ENCODE assay signal across 1 cellular context in the genomic region with DNA sequence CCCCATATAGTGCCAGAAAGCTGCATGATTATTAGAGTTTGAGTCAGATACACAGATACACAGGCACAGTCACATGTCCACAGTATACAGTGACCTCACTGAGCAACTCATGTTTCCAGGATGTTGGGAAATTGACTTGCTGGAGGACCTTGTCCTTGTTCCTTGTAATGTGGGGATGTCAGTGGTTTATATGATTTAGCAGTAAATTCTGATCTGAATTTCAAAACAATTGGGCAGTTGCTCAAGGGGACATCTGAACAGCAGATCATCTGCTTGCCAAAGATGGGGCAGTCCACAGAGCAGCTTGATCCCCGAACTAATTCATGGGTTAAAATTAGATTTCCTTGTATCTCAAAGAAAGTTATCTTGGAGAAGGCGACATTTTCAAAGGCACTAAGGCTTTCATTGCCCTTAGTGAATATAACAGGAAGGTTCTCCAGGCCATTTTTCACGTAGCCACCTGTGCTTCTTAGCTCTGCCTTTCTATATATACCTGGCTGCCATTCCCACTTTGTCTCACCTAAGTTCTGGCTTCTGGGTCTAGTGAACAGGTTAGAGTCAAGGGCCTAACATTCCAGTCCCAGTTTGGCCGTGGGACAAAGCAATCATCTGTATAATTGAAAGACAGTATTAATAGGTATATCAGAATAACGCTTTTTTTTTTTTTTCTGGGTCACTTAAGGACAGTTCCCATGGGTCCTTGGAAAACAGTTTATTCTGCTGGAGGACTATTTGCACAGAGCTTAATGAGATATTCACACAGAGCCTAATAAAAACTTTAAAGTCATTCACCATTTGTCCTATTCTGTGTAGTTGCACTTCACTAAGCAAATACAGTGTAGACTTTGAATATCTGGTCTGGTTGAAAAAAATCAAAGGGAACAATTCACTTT.
TF ChIP-seq lines count a peak whose summit lies in the region.

No MANE protein-coding gene starts in this region.

TF ChIP-seq in HepG2, 621 proteins besides CTCF, POLR2A, EP300 and RAD21 (continued from another document and continues in another):
- peak; percentile 96 for TF ChIP-seq MIER3 (CRISPR knock-in tag; IDR thresholded peaks at IDR 0.05; ENCODE audit: borderline replicate concordance)
- no peak for TF ChIP-seq ZC3H4 (CRISPR knock-in tag; IDR thresholded peaks at IDR 0.05; ENCODE audit: borderline replicate concordance)
- TF ChIP-seq, protein P1, sequence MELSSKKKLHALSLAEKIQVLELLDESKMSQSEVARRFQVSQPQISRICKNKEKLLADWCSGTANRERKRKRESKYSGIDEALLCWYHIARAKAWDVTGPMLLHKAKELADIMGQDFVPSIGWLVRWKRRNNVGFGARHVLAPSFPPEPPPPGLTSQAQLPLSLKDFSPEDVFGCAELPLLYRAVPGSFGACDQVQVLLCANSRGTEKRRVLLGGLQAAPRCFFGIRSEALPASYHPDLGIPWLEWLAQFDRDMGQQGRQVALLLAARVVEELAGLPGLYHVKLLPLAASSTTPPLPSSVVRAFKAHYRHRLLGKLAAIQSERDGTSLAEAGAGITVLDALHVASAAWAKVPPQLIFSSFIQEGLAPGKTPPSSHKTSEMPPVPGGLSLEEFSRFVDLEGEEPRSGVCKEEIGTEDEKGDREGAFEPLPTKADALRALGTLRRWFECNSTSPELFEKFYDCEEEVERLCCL (CRISPR knock-in tag; IDR thresholded peaks at IDR 0.05; ENCODE audit: borderline replicate concordance), result no peak
- peak; percentile 52; the same call in 1 of the 2 replicates for TF ChIP-seq ZNF367 (CRISPR knock-in tag; IDR thresholded peaks at IDR 0.05; ENCODE audit: borderline replicate concordance)
- peak; percentile 86; the same call in 1 of the 2 replicates for TF ChIP-seq ELF3 (CRISPR knock-in tag; IDR thresholded peaks at IDR 0.05)
- TF ChIP-seq, protein P2, sequence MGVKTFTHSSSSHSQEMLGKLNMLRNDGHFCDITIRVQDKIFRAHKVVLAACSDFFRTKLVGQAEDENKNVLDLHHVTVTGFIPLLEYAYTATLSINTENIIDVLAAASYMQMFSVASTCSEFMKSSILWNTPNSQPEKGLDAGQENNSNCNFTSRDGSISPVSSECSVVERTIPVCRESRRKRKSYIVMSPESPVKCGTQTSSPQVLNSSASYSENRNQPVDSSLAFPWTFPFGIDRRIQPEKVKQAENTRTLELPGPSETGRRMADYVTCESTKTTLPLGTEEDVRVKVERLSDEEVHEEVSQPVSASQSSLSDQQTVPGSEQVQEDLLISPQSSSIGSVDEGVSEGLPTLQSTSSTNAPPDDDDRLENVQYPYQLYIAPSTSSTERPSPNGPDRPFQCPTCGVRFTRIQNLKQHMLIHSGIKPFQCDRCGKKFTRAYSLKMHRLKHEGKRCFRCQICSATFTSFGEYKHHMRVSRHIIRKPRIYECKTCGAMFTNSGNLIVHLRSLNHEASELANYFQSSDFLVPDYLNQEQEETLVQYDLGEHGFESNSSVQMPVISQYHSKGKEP (CRISPR knock-in tag; IDR thresholded peaks at IDR 0.05), result no peak
- TF ChIP-seq, protein P3, sequence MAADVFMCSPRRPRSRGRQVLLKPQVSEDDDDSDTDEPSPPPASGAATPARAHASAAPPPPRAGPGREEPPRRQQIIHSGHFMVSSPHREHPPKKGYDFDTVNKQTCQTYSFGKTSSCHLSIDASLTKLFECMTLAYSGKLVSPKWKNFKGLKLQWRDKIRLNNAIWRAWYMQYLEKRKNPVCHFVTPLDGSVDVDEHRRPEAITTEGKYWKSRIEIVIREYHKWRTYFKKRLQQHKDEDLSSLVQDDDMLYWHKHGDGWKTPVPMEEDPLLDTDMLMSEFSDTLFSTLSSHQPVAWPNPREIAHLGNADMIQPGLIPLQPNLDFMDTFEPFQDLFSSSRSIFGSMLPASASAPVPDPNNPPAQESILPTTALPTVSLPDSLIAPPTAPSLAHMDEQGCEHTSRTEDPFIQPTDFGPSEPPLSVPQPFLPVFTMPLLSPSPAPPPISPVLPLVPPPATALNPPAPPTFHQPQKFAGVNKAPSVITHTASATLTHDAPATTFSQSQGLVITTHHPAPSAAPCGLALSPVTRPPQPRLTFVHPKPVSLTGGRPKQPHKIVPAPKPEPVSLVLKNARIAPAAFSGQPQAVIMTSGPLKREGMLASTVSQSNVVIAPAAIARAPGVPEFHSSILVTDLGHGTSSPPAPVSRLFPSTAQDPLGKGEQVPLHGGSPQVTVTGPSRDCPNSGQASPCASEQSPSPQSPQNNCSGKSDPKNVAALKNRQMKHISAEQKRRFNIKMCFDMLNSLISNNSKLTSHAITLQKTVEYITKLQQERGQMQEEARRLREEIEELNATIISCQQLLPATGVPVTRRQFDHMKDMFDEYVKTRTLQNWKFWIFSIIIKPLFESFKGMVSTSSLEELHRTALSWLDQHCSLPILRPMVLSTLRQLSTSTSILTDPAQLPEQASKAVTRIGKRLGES (CRISPR knock-in tag; IDR thresholded peaks at IDR 0.05; ENCODE audit: borderline replicate concordance), result no peak
- 0 out of 2 replicates have a peak, but pooled peaks have one; percentile 47 for TF ChIP-seq THYN1 (CRISPR knock-in tag; IDR thresholded peaks at IDR 0.05; ENCODE audit: borderline replicate concordance, low read depth)
- TF ChIP-seq NR2C2 (CRISPR knock-in tag; IDR thresholded peaks at IDR 0.05; ENCODE audit: borderline replicate concordance), result peak; percentile 55; the same call in 1 of the 2 replicates
- TF ChIP-seq ZNF569 (CRISPR knock-in tag; IDR thresholded peaks at IDR 0.05; ENCODE audit: borderline replicate concordance), result no peak
- TF ChIP-seq ZMAT3 (CRISPR knock-in tag; conservative IDR thresholded peaks at IDR 0.05), result no peak
- no peak for TF ChIP-seq KDM4B (CRISPR knock-in tag; IDR thresholded peaks at IDR 0.05)
- no peak for TF ChIP-seq POLR2AphosphoS5 (IDR thresholded peaks at IDR 0.05; ENCODE audit: low read depth, low read length)
- TF ChIP-seq XRCC5 (optimal IDR thresholded peaks at IDR 0.05; ENCODE audit: low read length), result no peak
- TF ChIP-seq, protein P4, sequence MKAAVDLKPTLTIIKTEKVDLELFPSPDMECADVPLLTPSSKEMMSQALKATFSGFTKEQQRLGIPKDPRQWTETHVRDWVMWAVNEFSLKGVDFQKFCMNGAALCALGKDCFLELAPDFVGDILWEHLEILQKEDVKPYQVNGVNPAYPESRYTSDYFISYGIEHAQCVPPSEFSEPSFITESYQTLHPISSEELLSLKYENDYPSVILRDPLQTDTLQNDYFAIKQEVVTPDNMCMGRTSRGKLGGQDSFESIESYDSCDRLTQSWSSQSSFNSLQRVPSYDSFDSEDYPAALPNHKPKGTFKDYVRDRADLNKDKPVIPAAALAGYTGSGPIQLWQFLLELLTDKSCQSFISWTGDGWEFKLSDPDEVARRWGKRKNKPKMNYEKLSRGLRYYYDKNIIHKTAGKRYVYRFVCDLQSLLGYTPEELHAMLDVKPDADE (CRISPR knock-in tag; IDR thresholded peaks at IDR 0.05), result no peak
- TF ChIP-seq, protein P5, sequence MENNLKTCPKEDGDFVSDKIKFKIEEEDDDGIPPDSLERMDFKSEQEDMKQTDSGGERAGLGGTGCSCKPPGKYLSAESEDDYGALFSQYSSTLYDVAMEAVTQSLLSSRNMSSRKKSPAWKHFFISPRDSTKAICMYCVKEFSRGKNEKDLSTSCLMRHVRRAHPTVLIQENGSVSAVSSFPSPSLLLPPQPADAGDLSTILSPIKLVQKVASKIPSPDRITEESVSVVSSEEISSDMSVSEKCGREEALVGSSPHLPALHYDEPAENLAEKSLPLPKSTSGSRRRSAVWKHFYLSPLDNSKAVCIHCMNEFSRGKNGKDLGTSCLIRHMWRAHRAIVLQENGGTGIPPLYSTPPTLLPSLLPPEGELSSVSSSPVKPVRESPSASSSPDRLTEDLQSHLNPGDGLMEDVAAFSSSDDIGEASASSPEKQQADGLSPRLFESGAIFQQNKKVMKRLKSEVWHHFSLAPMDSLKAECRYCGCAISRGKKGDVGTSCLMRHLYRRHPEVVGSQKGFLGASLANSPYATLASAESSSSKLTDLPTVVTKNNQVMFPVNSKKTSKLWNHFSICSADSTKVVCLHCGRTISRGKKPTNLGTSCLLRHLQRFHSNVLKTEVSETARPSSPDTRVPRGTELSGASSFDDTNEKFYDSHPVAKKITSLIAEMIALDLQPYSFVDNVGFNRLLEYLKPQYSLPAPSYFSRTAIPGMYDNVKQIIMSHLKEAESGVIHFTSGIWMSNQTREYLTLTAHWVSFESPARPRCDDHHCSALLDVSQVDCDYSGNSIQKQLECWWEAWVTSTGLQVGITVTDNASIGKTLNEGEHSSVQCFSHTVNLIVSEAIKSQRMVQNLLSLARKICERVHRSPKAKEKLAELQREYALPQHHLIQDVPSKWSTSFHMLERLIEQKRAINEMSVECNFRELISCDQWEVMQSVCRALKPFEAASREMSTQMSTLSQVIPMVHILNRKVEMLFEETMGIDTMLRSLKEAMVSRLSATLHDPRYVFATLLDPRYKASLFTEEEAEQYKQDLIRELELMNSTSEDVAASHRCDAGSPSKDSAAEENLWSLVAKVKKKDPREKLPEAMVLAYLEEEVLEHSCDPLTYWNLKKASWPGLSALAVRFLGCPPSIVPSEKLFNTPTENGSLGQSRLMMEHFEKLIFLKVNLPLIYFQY (CRISPR knock-in tag; IDR thresholded peaks at IDR 0.05; ENCODE audit: borderline replicate concordance), result no peak
- peak; percentile 12; the same call in 1 of the 2 replicates for TF ChIP-seq RCOR2 (CRISPR knock-in tag; IDR thresholded peaks at IDR 0.05)
- no peak for TF ChIP-seq ZSCAN30 (CRISPR knock-in tag; IDR thresholded peaks at IDR 0.05)
- TF ChIP-seq TBX3 (IDR thresholded peaks at IDR 0.05; ENCODE audit: borderline replicate concordance), result no peak
- no peak for TF ChIP-seq HNRNPL (IDR thresholded peaks at IDR 0.05; ENCODE audit: low read depth, low read length)
- TF ChIP-seq, protein P6, sequence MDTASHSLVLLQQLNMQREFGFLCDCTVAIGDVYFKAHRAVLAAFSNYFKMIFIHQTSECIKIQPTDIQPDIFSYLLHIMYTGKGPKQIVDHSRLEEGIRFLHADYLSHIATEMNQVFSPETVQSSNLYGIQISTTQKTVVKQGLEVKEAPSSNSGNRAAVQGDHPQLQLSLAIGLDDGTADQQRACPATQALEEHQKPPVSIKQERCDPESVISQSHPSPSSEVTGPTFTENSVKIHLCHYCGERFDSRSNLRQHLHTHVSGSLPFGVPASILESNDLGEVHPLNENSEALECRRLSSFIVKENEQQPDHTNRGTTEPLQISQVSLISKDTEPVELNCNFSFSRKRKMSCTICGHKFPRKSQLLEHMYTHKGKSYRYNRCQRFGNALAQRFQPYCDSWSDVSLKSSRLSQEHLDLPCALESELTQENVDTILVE (CRISPR knock-in tag; IDR thresholded peaks at IDR 0.05), result no peak
- TF ChIP-seq FOSL2 (CRISPR knock-in tag; IDR thresholded peaks at IDR 0.05), result peak; percentile 88
- TF ChIP-seq SKI (IDR thresholded peaks at IDR 0.05; ENCODE audit: partially characterized antibody), result no peak
- no peak for TF ChIP-seq PTBP1 (IDR thresholded peaks at IDR 0.05; ENCODE audit: low read depth, low read length, poor library complexity, severe bottlenecking)
- TF ChIP-seq ZNF777 (CRISPR knock-in tag; IDR thresholded peaks at IDR 0.05), result 0 out of 2 replicates have a peak, but pooled peaks have one; percentile 41
- TF ChIP-seq, protein P7, sequence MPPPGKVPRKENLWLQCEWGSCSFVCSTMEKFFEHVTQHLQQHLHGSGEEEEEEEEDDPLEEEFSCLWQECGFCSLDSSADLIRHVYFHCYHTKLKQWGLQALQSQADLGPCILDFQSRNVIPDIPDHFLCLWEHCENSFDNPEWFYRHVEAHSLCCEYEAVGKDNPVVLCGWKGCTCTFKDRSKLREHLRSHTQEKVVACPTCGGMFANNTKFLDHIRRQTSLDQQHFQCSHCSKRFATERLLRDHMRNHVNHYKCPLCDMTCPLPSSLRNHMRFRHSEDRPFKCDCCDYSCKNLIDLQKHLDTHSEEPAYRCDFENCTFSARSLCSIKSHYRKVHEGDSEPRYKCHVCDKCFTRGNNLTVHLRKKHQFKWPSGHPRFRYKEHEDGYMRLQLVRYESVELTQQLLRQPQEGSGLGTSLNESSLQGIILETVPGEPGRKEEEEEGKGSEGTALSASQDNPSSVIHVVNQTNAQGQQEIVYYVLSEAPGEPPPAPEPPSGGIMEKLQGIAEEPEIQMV (CRISPR knock-in tag; IDR thresholded peaks at IDR 0.05; ENCODE audit: low read depth), result no peak
- TF ChIP-seq, protein P8, sequence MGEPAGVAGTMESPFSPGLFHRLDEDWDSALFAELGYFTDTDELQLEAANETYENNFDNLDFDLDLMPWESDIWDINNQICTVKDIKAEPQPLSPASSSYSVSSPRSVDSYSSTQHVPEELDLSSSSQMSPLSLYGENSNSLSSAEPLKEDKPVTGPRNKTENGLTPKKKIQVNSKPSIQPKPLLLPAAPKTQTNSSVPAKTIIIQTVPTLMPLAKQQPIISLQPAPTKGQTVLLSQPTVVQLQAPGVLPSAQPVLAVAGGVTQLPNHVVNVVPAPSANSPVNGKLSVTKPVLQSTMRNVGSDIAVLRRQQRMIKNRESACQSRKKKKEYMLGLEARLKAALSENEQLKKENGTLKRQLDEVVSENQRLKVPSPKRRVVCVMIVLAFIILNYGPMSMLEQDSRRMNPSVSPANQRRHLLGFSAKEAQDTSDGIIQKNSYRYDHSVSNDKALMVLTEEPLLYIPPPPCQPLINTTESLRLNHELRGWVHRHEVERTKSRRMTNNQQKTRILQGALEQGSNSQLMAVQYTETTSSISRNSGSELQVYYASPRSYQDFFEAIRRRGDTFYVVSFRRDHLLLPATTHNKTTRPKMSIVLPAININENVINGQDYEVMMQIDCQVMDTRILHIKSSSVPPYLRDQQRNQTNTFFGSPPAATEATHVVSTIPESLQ (CRISPR knock-in tag; conservative IDR thresholded peaks at IDR 0.05), result no peak; the same call in 1 of the 2 replicates
- TF ChIP-seq, protein P9, sequence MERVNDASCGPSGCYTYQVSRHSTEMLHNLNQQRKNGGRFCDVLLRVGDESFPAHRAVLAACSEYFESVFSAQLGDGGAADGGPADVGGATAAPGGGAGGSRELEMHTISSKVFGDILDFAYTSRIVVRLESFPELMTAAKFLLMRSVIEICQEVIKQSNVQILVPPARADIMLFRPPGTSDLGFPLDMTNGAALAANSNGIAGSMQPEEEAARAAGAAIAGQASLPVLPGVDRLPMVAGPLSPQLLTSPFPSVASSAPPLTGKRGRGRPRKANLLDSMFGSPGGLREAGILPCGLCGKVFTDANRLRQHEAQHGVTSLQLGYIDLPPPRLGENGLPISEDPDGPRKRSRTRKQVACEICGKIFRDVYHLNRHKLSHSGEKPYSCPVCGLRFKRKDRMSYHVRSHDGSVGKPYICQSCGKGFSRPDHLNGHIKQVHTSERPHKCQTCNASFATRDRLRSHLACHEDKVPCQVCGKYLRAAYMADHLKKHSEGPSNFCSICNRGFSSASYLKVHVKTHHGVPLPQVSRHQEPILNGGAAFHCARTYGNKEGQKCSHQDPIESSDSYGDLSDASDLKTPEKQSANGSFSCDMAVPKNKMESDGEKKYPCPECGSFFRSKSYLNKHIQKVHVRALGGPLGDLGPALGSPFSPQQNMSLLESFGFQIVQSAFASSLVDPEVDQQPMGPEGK (CRISPR knock-in tag; IDR thresholded peaks at IDR 0.05), result 0 out of 2 replicates have a peak, but pooled peaks have one; percentile 10
- TF ChIP-seq CEBPG (CRISPR knock-in tag; IDR thresholded peaks at IDR 0.05), result peak; percentile 94
- no peak for TF ChIP-seq ZBTB1 (CRISPR knock-in tag; IDR thresholded peaks at IDR 0.05; ENCODE audit: borderline replicate concordance)
- TF ChIP-seq, protein P10, sequence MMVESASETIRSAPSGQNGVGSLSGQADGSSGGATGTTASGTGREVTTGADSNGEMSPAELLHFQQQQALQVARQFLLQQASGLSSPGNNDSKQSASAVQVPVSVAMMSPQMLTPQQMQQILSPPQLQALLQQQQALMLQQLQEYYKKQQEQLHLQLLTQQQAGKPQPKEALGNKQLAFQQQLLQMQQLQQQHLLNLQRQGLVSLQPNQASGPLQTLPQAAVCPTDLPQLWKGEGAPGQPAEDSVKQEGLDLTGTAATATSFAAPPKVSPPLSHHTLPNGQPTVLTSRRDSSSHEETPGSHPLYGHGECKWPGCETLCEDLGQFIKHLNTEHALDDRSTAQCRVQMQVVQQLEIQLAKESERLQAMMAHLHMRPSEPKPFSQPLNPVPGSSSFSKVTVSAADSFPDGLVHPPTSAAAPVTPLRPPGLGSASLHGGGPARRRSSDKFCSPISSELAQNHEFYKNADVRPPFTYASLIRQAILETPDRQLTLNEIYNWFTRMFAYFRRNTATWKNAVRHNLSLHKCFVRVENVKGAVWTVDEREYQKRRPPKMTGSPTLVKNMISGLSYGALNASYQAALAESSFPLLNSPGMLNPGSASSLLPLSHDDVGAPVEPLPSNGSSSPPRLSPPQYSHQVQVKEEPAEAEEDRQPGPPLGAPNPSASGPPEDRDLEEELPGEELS (CRISPR knock-in tag; IDR thresholded peaks at IDR 0.05), result peak; percentile 68
